ENCODE assay signal across 1 cellular context in the genomic region with DNA sequence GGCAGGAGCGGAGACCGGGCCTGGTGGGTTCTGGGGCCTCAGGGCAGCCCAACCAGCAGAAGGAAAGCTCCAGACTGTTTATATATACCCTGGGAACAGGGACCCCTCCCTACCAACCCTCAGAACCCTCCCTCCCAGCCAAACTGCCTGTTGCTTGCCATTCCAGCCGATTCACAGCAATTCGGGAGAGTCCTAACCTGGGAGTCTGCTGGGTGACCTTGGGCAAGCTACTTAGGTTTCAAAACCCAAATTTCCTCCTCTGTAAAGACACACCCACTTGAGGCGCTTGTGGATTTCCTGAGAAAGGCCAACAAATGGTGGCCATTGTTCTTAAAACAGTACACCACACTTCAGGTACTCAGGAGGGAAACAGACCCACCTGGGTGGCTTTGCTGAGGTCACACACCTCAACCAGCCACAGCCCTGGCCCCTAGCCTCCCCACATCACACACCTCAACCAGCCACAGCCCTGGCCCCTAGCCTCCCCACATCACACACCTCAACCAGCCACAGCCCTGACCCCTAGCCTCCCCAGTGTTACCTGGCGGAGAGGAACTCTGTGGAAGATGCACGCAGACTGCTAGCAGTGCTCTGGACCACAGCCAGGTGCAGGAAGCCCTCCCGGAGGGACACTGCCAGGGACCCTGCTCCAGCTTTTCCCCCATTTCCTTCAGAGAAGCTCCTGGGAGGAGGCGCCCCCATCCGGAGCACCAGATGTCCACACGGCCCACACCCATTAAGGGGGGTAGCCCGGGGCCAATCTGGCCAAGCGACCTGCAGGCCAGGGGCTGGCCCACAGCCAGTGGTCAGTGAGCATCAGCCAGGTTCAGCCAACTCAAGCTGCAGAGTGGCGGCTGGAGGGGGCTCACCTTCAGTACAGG.
TF ChIP-seq lines count a peak whose summit lies in the region.

No MANE protein-coding gene starts in this region.

TF ChIP-seq in GM12878, 131 proteins besides CTCF, POLR2A, EP300 and RAD21:
- TF ChIP-seq YY1 (IDR thresholded peaks at IDR 0.05; ENCODE audit: low read depth, low read length), result 0 out of 2 replicates have a peak, but pooled peaks have one; percentile 24
- TF ChIP-seq POLR2AphosphoS5 (IDR thresholded peaks at IDR 0.05; ENCODE audit: low read length), result peak; percentile 37; the same call in 1 of the 2 replicates
- TF ChIP-seq, protein P1, sequence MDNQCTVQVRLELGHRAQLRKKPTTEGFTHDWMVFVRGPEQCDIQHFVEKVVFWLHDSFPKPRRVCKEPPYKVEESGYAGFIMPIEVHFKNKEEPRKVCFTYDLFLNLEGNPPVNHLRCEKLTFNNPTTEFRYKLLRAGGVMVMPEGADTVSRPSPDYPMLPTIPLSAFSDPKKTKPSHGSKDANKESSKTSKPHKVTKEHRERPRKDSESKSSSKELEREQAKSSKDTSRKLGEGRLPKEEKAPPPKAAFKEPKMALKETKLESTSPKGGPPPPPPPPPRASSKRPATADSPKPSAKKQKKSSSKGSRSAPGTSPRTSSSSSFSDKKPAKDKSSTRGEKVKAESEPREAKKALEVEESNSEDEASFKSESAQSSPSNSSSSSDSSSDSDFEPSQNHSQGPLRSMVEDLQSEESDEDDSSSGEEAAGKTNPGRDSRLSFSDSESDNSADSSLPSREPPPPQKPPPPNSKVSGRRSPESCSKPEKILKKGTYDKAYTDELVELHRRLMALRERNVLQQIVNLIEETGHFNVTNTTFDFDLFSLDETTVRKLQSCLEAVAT (IDR thresholded peaks at IDR 0.05), result no peak
- TF ChIP-seq NR2F1 (conservative IDR thresholded peaks at IDR 0.05), result 0 out of 2 replicates have a peak, but pooled peaks have one; percentile 53
